ENCODE assay signal across 33 cellular contexts in the genomic region with DNA sequence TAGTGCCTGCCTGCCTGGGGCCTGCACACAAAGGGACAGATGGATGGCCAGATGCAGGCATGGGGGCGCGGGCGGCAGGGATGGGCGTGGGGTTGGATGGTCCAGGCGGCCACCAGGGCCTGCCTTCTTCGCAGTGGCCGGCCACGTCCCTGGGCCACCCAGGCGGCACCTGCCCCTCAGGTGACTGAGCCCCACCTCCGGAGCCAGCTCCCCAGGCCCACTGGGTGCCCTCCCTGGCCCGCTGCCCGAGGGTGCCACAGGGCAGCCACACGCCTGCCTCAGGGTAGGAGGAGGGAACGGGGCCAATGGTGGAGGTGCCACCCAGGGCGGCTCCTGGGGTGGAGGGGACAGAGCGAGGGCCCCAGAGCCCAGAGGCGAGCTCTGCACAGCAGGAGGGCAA. TPM values are rescaled to one million over a fixed set of nuclear protein-coding genes. Genes with fewer than 3 reads are reported as not detected.
"Had no signal": no experiment of that assay in that cellular context is flagged by ENCODE, and none has a peak within 500 bp of the region (broad histone marks: within the 10 kb centered on the region; RNA-seq: fewer than 3 reads in every experiment).

No MANE protein-coding gene starts in this region.

- H3K27ac ChIP-seq: dorsolateral prefrontal cortex, epithelial cell of prostate, gastrocnemius medialis, heart left ventricle, hepatocyte, prostate gland, right atrium auricular region, sigmoid colon, testis, tibial artery had no signal

- H3K4me1 Mint-ChIP-seq: mesothelial cell of epicardium, naive B cell had no signal

- FAIRE-seq: colon, kidney had no signal

- DNase-seq: dorsolateral prefrontal cortex; effector CD4-positive, alpha-beta T cell; foreskin fibroblast; gastrocnemius medialis; kidney; mesenchymal stem cell; mucosa of descending colon; naive B cell; sigmoid colon; stimulated activated CD4-positive, alpha-beta T cell treated with anti-CD3 and anti-CD28 coated beads, Interleukin-2, amount 100 ng/mL, for 24 hours; stimulated activated CD4-positive, alpha-beta T cell treated with anti-CD3 and anti-CD28 coated beads, Interleukin-4, amount 100 ng/mL, for 24 hours; stimulated activated naive CD4-positive, alpha-beta T cell; substantia nigra; testis; tibial artery had no signal

- H3K9me3 Mint-ChIP-seq: mesothelial cell of epicardium; naive B cell; natural killer cell treated with Interleukin-12 subunit alpha and Interleukin-12 subunit beta and Interleukin-15 and Interleukin-18, amount 100 ng/mL, for 72 hours; neural crest cell; type B pancreatic cell had no signal

- H2AFZ ChIP-seq: hepatocyte had no signal

- H3K4me1 ChIP-seq: gastrocnemius medialis, heart left ventricle, prostate gland, right atrium auricular region, sigmoid colon, testis, tibial artery had no signal

- H3K4me3 ChIP-seq: dorsolateral prefrontal cortex, gastrocnemius medialis, heart left ventricle, hepatocyte, mucosa of descending colon, prostate gland, right atrium auricular region, sigmoid colon, testis, tibial artery had no signal

- H3K36me3 ChIP-seq: gastrocnemius medialis, heart left ventricle, prostate gland, right atrium auricular region, sigmoid colon, tibial artery had no signal

- H3K4me3 Mint-ChIP-seq: mesothelial cell of epicardium; naive B cell; natural killer cell treated with Interleukin-12 subunit alpha and Interleukin-12 subunit beta and Interleukin-15 and Interleukin-18, amount 100 ng/mL, for 72 hours; neural crest cell; type B pancreatic cell had no signal

- H3K27me3 ChIP-seq: right atrium auricular region, testis had no signal

- H3K9me3 ChIP-seq: gastrocnemius medialis, heart left ventricle, mucosa of descending colon, prostate gland, right atrium auricular region, sigmoid colon, testis, tibial artery had no signal

- H3K36me3 Mint-ChIP-seq: mesothelial cell of epicardium; naive B cell; natural killer cell treated with Interleukin-12 subunit alpha and Interleukin-12 subunit beta and Interleukin-15 and Interleukin-18, amount 100 ng/mL, for 72 hours; type B pancreatic cell had no signal

- H3K4me2 ChIP-seq: hepatocyte had no signal

- H3K27ac Mint-ChIP-seq: mesothelial cell of epicardium; naive B cell; natural killer cell treated with Interleukin-12 subunit alpha and Interleukin-12 subunit beta and Interleukin-15 and Interleukin-18, amount 100 ng/mL, for 72 hours; type B pancreatic cell had no signal

- ATAC-seq: esophagus mucosa, gastrocnemius medialis, left lobe of liver, mucosa of descending colon had no signal

- H3K79me2 ChIP-seq: hepatocyte had no signal

RNA-seq across cellular contexts. Expression of gene LHX3, which starts 19.3 kb away (rescaled TPM):
- total RNA-seq: cerebellum, gastrocnemius medialis, glomerular endothelial cell, heart left ventricle, hepatocyte, kidney, left lobe of liver, lung microvascular endothelial cell, mesothelial cell of epicardium, mucosa of descending colon, osteocyte, sigmoid colon, skeletal muscle tissue, urinary bladder had no signal
- polyA plus RNA-seq: heart left ventricle, hepatocyte, sigmoid colon, urinary bladder had no signal
